14 cellular contexts compared by ENCODE assay signal in genomic region chrX:103092942-103093341, GRCh38. TPM values are rescaled to one million over a fixed set of nuclear protein-coding genes. Genes with fewer than 3 reads are reported as not detected.
"Had no signal": no experiment of that assay in that cellular context is flagged by ENCODE, and none has a peak within 500 bp of the region (broad histone marks: within the 10 kb centered on the region; RNA-seq: fewer than 3 reads in every experiment).

NXF3 (minus strand) TSS chrX:103093143; CDS start chrX:103093023, 120 bp downstream.

- H3K4me1 ChIP-seq: ascending aorta, esophagus muscularis mucosa, right atrium auricular region had no signal

- H3K4me3 Mint-ChIP-seq: activated CD4-positive, alpha-beta memory T cell treated with anti-CD3 and anti-CD28 coated beads for 36 hours; activated T-cell treated with anti-CD3 and anti-CD28 coated beads, Interleukin-2, amount 50 U/mL, for 4 hours; immature natural killer cell; naive thymus-derived CD8-positive, alpha-beta T cell had no signal

- H3K27ac ChIP-seq: ascending aorta, esophagus muscularis mucosa, neutrophil, right atrium auricular region, skin epidermis had no signal

- H3K27ac Mint-ChIP-seq: activated CD4-positive, alpha-beta memory T cell treated with anti-CD3 and anti-CD28 coated beads for 36 hours; immature natural killer cell; naive thymus-derived CD8-positive, alpha-beta T cell had no signal

- H3K36me3 Mint-ChIP-seq: activated CD4-positive, alpha-beta memory T cell treated with anti-CD3 and anti-CD28 coated beads for 36 hours; immature natural killer cell; naive thymus-derived CD8-positive, alpha-beta T cell had no signal

- H3K9me3 ChIP-seq: ascending aorta, esophagus muscularis mucosa, neutrophil, right atrium auricular region had no signal

- DNase-seq: activated CD4-positive, alpha-beta memory T cell treated with anti-CD3 and anti-CD28 coated beads for 36 hours; activated CD4-positive, CD25-positive, alpha-beta regulatory T cell treated with anti-CD3 and anti-CD28 coated beads, Interleukin-2, amount 50 U/mL, for 72 hours; activated gamma-delta T cell treated with Interleukin-2 at 50 U/mL for 16 hours; activated T-cell treated with anti-CD3 and anti-CD28 coated beads, Interleukin-2, amount 50 U/mL, for 4 hours; immature natural killer cell; naive thymus-derived CD8-positive, alpha-beta T cell; trophoblast cell had no signal

- H3K9me3 Mint-ChIP-seq: activated CD4-positive, alpha-beta memory T cell treated with anti-CD3 and anti-CD28 coated beads for 36 hours; activated T-cell treated with anti-CD3 and anti-CD28 coated beads, Interleukin-2, amount 50 U/mL, for 4 hours; immature natural killer cell; naive thymus-derived CD8-positive, alpha-beta T cell had no signal

- H3K4me3 ChIP-seq: ascending aorta, esophagus muscularis mucosa, right atrium auricular region, skin epidermis had no signal

- ATAC-seq: activated T-cell treated with anti-CD3 and anti-CD28 coated beads, Interleukin-2, amount 50 U/mL, for 4 hours; naive thymus-derived CD8-positive, alpha-beta T cell had no signal

- H3K36me3 ChIP-seq: ascending aorta, esophagus muscularis mucosa, neutrophil, right atrium auricular region had no signal

- H3K27me3 ChIP-seq: ascending aorta, esophagus muscularis mucosa, neutrophil, right atrium auricular region had no signal

- H3K4me1 Mint-ChIP-seq: immature natural killer cell; naive thymus-derived CD8-positive, alpha-beta T cell had no signal

RNA-seq across cellular contexts. Expression of gene NXF3, which starts in this region (rescaled TPM):
- total RNA-seq: activated CD4-positive, alpha-beta memory T cell treated with anti-CD3 and anti-CD28 coated beads for 36 hours; activated T-cell treated with anti-CD3 and anti-CD28 coated beads, Interleukin-2, amount 50 U/mL, for 4 hours; ascending aorta; fibroblast of villous mesenchyme; lung microvascular endothelial cell; naive thymus-derived CD8-positive, alpha-beta T cell had no signal
- polyA plus RNA-seq: immature natural killer cell; naive thymus-derived CD8-positive, alpha-beta T cell had no signal
